1 cellular context compared by ENCODE assay signal in the genomic region with DNA sequence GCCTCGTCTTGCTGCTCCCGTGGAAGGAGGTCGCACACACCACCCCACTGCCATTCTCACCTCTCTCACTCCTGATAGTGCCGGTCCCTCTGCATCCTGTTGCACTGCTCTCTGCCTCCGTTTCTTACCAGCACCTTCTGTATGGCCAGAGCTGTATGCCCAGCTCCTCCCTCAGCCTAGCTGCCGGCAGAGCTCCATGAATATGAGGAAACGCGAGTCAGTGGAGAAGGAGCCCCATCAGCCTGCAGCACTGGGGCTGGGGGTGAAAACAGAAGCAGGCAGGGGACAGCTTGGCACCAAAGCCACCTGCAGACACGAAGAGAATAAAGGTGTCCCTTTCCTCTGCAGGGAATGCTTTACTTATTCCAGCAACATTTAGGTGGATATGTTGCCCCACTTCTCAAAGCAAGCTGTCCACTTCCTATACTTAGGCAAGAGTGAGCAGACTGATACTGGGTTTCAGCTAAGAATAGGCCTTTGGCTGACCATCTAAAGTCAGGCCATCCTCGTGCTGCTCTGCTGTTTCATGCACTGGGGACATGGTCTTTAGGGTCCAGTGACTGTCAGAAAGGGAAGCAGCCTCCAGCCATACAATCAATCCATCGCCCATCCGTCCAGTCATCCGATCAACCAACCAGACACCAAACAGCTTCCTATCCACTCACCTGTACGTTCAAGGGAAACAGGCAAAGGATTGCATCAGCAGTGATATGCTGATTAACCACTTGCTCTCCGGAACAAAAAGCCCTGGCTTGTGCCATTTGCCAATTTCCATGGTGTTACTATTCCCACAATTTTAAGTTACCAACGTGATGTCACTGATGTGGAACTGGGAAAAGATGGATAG.
TF ChIP-seq lines count a peak whose summit lies in the region.

No MANE protein-coding gene starts in this region.

TF ChIP-seq in HepG2, 621 proteins besides CTCF, POLR2A, EP300 and RAD21 (continued from another document):
- TF ChIP-seq, protein P1, sequence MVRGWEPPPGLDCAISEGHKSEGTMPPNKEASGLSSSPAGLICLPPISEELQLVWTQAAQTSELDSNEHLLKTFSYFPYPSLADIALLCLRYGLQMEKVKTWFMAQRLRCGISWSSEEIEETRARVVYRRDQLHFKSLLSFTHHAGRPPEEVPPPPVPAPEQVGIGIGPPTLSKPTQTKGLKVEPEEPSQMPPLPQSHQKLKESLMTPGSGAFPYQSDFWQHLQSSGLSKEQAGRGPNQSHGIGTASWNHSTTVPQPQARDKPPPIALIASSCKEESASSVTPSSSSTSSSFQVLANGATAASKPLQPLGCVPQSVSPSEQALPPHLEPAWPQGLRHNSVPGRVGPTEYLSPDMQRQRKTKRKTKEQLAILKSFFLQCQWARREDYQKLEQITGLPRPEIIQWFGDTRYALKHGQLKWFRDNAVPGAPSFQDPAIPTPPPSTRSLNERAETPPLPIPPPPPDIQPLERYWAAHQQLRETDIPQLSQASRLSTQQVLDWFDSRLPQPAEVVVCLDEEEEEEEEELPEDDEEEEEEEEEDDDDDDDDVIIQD (CRISPR knock-in tag; IDR thresholded peaks at IDR 0.05; ENCODE audit: low read depth) = no peak
- TF ChIP-seq, protein P2, sequence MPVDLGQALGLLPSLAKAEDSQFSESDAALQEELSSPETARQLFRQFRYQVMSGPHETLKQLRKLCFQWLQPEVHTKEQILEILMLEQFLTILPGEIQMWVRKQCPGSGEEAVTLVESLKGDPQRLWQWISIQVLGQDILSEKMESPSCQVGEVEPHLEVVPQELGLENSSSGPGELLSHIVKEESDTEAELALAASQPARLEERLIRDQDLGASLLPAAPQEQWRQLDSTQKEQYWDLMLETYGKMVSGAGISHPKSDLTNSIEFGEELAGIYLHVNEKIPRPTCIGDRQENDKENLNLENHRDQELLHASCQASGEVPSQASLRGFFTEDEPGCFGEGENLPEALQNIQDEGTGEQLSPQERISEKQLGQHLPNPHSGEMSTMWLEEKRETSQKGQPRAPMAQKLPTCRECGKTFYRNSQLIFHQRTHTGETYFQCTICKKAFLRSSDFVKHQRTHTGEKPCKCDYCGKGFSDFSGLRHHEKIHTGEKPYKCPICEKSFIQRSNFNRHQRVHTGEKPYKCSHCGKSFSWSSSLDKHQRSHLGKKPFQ (CRISPR knock-in tag; IDR thresholded peaks at IDR 0.05; ENCODE audit: insufficient replicate concordance) = no peak
- TF ChIP-seq CREB1 (IDR thresholded peaks at IDR 0.05) = 0 out of 2 replicates have a peak, but pooled peaks have one; percentile 3
- TF ChIP-seq CREB1 (CRISPR knock-in tag; IDR thresholded peaks at IDR 0.05) = no peak
- TF ChIP-seq, protein P3, sequence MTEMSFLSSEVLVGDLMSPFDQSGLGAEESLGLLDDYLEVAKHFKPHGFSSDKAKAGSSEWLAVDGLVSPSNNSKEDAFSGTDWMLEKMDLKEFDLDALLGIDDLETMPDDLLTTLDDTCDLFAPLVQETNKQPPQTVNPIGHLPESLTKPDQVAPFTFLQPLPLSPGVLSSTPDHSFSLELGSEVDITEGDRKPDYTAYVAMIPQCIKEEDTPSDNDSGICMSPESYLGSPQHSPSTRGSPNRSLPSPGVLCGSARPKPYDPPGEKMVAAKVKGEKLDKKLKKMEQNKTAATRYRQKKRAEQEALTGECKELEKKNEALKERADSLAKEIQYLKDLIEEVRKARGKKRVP (CRISPR knock-in tag; IDR thresholded peaks at IDR 0.05) = 0 out of 4 replicates have a peak, but pooled peaks of 1 of the 2 experiments have one; percentile 37
- TF ChIP-seq CEBPG (CRISPR knock-in tag; IDR thresholded peaks at IDR 0.05) = 0 out of 2 replicates have a peak, but pooled peaks have one; percentile 10
